Comparison of ENCODE assay signal across 13 cellular contexts in genomic region chr4:53507671-53508286, GRCh38.
DNase-seq lines count a peak whose midpoint lies in the region; ATAC-seq, FAIRE-seq and TF ChIP-seq lines count a peak whose summit lies in the region.
"Had no signal": no experiment of that assay in that cellular context is flagged by ENCODE, and none has a peak within 500 bp of the region (broad histone marks: within the 10 kb centered on the region; RNA-seq: fewer than 3 reads in every experiment).

No MANE protein-coding gene starts in this region.

- WGBS in gastroesophageal sphincter (ENCODE audit: low coverage in 1 of 2), 2 donors = 63 to 78% methylated on average over 6 to 9 of the region's 17 CpGs

- TF ChIP-seq POLR2A in gastroesophageal sphincter (IDR thresholded peaks at IDR 0.05) = no peak

- peak; percentile 82 for ATAC-seq in gastroesophageal sphincter

- no peaks in the 10 kb centered on the region for H3K36me3 ChIP-seq in gastroesophageal sphincter

- TF ChIP-seq CTCF in gastroesophageal sphincter (IDR thresholded peaks at IDR 0.05) (no peak), D721Med (IDR thresholded peaks at IDR 0.05; ENCODE audit: insufficient read depth, missing control alignments) (no peak)

- no peak for TF ChIP-seq EP300 in gastroesophageal sphincter (IDR thresholded peaks at IDR 0.05)

- H3K27ac ChIP-seq in gastroesophageal sphincter = peak overlapping the region in 2 of 4 donors; percentile 24 to 43
- H3K27ac ChIP-seq: HL-60 had no signal

- no peaks in the 10 kb centered on the region for H3K9me3 ChIP-seq in gastroesophageal sphincter

- H3K27me3 ChIP-seq in gastroesophageal sphincter = no peaks in the 10 kb centered on the region

- DNase-seq in Daoy (ENCODE audit: low read depth) (peak; percentile 73), RPMI8226 (peak; percentile 58), posterior vena cava (ENCODE audit: low spot score) (peak; percentile 93), NCI-H526 (lab: John Stamatoyannopoulos, UW) (no peak), D721Med (ENCODE audit: insufficient read length, low spot score) (no peak), C1 segment of cervical spinal cord (lab: John Stamatoyannopoulos, UW) (no peak), foreskin melanocyte (no peak)
- DNase-seq: activated T-cell treated with anti-CD3 and anti-CD28 coated beads, Interleukin-2, amount 50 U/mL, for 24 hours; H9; T-helper 2 cell had no signal

- FAIRE-seq in D721Med (lab: Jason Lieb, UNC) = no peak
- FAIRE-seq: endometrium had no signal

- no peak overlapping the region for H3K4me3 ChIP-seq in gastroesophageal sphincter

- intact Hi-C loops in posterior vena cava (cut with DNase I) = no loop called here

- no peaks in the 10 kb centered on the region for H3K4me1 ChIP-seq in gastroesophageal sphincter

Comparison
In these comparisons a context has a peak if more than half of its experiments do, and no peak if none do; other contexts are left out.
1. DNase-seq: peak in Daoy (single experiment), RPMI8226 (single experiment) and posterior vena cava (single experiment); none in NCI-H526 (0 of 2), D721Med (single experiment), C1 segment of cervical spinal cord (0 of 14) and foreskin melanocyte (single experiment).